Comparison of ENCODE assay signal across 1 cellular context in the genomic region with DNA sequence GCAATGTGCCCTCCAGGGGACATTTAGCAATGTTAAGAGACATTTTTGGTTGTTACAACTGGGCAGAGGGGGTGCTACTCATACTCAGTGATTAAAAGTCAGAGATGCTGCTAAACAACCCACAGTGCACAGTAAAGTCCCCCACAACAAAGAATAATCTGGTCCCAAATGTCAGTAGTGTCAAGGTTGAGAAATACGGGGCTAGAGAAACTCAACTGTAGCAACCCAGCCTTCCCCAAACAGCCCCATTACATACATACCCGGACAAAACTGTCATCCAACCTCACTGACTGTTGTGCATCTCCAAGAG.
TF ChIP-seq lines count a peak whose summit lies in the region.

No MANE protein-coding gene starts in this region.

TF ChIP-seq in HCT116, 20 proteins besides CTCF, POLR2A, EP300 and RAD21 (continued from another document):
- TF ChIP-seq, protein P1, sequence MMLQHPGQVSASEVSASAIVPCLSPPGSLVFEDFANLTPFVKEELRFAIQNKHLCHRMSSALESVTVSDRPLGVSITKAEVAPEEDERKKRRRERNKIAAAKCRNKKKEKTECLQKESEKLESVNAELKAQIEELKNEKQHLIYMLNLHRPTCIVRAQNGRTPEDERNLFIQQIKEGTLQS (IDR thresholded peaks at IDR 0.05): no peak
- TF ChIP-seq, protein P2, sequence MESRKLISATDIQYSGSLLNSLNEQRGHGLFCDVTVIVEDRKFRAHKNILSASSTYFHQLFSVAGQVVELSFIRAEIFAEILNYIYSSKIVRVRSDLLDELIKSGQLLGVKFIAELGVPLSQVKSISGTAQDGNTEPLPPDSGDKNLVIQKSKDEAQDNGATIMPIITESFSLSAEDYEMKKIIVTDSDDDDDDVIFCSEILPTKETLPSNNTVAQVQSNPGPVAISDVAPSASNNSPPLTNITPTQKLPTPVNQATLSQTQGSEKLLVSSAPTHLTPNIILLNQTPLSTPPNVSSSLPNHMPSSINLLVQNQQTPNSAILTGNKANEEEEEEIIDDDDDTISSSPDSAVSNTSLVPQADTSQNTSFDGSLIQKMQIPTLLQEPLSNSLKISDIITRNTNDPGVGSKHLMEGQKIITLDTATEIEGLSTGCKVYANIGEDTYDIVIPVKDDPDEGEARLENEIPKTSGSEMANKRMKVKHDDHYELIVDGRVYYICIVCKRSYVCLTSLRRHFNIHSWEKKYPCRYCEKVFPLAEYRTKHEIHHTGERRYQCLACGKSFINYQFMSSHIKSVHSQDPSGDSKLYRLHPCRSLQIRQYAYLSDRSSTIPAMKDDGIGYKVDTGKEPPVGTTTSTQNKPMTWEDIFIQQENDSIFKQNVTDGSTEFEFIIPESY (IDR thresholded peaks at IDR 0.05; ENCODE audit: extremely low read depth, insufficient replicate concordance, low read length): no peak
- TF ChIP-seq EZH2phosphoT487 (IDR thresholded peaks at IDR 0.05; ENCODE audit: borderline replicate concordance): no peak
- TF ChIP-seq SIN3A (IDR thresholded peaks at IDR 0.05; ENCODE audit: low read depth): no peak
- TF ChIP-seq, protein P3, sequence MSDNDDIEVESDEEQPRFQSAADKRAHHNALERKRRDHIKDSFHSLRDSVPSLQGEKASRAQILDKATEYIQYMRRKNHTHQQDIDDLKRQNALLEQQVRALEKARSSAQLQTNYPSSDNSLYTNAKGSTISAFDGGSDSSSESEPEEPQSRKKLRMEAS (IDR thresholded peaks at IDR 0.05): no peak
- TF ChIP-seq ELF1 (IDR thresholded peaks at IDR 0.05; ENCODE audit: borderline replicate concordance, low read depth): no peak
- TF ChIP-seq EZH2 (IDR thresholded peaks at IDR 0.05): no peak
